In genomic region chr15:99481406-99481805, GRCh38 we compare ENCODE assay signal across 17 cellular contexts.
DNase-seq lines count a peak whose midpoint lies in the region; ATAC-seq and TF ChIP-seq lines count a peak whose summit lies in the region.
"Had no signal": no experiment of that assay in that cellular context is flagged by ENCODE, and none has a peak within 500 bp of the region (broad histone marks: within the 10 kb centered on the region; RNA-seq: fewer than 3 reads in every experiment).

No MANE protein-coding gene starts in this region.

- no peak for TF ChIP-seq CTCF in right atrium auricular region (IDR thresholded peaks at IDR 0.05)

- no peaks in the 10 kb centered on the region for H3K9me3 Mint-ChIP-seq in stimulated activated memory B cell treated with anti-CD40 and anti-IgM and Interleukin-4, amounts not matched to agents 10 μg/mL and 1 μg/mL and 100 μg/mL, for 72 hours
- H3K9me3 Mint-ChIP-seq: CD4-positive, alpha-beta T cell had no signal

- H3K36me3 ChIP-seq in right atrium auricular region (no peaks in the 10 kb centered on the region), mesendoderm (ENCODE audit: control insufficient read depth, insufficient read depth, low read length) (no peaks in the 10 kb centered on the region)
- H3K36me3 ChIP-seq: HAP-1 had no signal

- no peak overlapping the region for H3K9ac ChIP-seq in mesendoderm (ENCODE audit: low read length)

- H2AK5ac ChIP-seq in mesendoderm (ENCODE audit: low read length), result no peak overlapping the region

- no CpG with 5 or more reads among the region's 4 CpGs for WGBS in mesendoderm (ENCODE audit: extremely low coverage, insufficient coverage, low lambda C conversion rate)

- H3K27me3 ChIP-seq in right atrium auricular region (no peaks in the 10 kb centered on the region), mesendoderm (ENCODE audit: insufficient read depth, low read length, poor library complexity) (no peaks in the 10 kb centered on the region)

- H3K4me1 Mint-ChIP-seq in stimulated activated memory B cell treated with anti-CD40 and anti-IgM and Interleukin-4, amounts not matched to agents 10 μg/mL and 1 μg/mL and 100 μg/mL, for 72 hours, result peaks cover 47% of the 10 kb centered on the region

- H4K5ac ChIP-seq in mesendoderm (ENCODE audit: low read length), result no peak overlapping the region

- no peak overlapping the region for H2BK15ac ChIP-seq in mesendoderm (replicated peaks; ENCODE audit: low read depth)

- H3K36me3 Mint-ChIP-seq in stimulated activated memory B cell treated with anti-CD40 and anti-IgM and Interleukin-4, amounts not matched to agents 10 μg/mL and 1 μg/mL and 100 μg/mL, for 72 hours, result no peaks in the 10 kb centered on the region

- H2BK5ac ChIP-seq in mesendoderm (ENCODE audit: low read length), result no peak overlapping the region

- ATAC-seq in Right ventricle myocardium superior (ENCODE audit: poor library complexity) (no peak), GM21529 (IDR thresholded peaks at IDR 0.05; ENCODE audit: unreplicated experiment) (no peak), GM19463 (IDR thresholded peaks at IDR 0.05; ENCODE audit: unreplicated experiment) (no peak)
- ATAC-seq in stimulated activated memory B cell treated with anti-CD40 and anti-IgM and Interleukin-4, amounts not matched to agents 10 μg/mL and 1 μg/mL and 100 μg/mL, for 72 hours, result no peak
- ATAC-seq: HepG2 had no signal

- no peak overlapping the region for H3K4me2 ChIP-seq in mesendoderm (ENCODE audit: low read length)

- intact Hi-C loops in Right ventricle myocardium superior (cut with DNase I), result no loop called here

- no peaks in the 10 kb centered on the region for H3K79me2 ChIP-seq in mesendoderm (ENCODE audit: control insufficient read depth, insufficient read depth, low read length)

- peak overlapping the region; percentile 14 for H3K27ac Mint-ChIP-seq in stimulated activated memory B cell treated with anti-CD40 and anti-IgM and Interleukin-4, amounts not matched to agents 10 μg/mL and 1 μg/mL and 100 μg/mL, for 72 hours
- H3K27ac Mint-ChIP-seq: CD4-positive, alpha-beta T cell had no signal

- no peaks in the 10 kb centered on the region for H3K79me1 ChIP-seq in mesendoderm (ENCODE audit: low read length)

- H3K23ac ChIP-seq in mesendoderm (ENCODE audit: low read length), result peak overlapping the region; percentile 98

- no peak overlapping the region for H2BK120ac ChIP-seq in mesendoderm (ENCODE audit: low read depth, low read length)

- H3K4ac ChIP-seq in mesendoderm (ENCODE audit: low read depth, low read length), result no peak overlapping the region

- H3K4me3 ChIP-seq in right atrium auricular region (no peak overlapping the region), mesendoderm (ENCODE audit: low read length) (no peak overlapping the region)
- H3K4me3 ChIP-seq: HAP-1 had no signal

- no peak overlapping the region for H3K18ac ChIP-seq in mesendoderm (ENCODE audit: low read length)

- H3K9me3 ChIP-seq in right atrium auricular region, result no peaks in the 10 kb centered on the region
- H3K9me3 ChIP-seq: Caco-2, HAP-1 had no signal

- no peak overlapping the region for H3K4me3 Mint-ChIP-seq in stimulated activated memory B cell treated with anti-CD40 and anti-IgM and Interleukin-4, amounts not matched to agents 10 μg/mL and 1 μg/mL and 100 μg/mL, for 72 hours
- H3K4me3 Mint-ChIP-seq: B cell; CD4-positive, alpha-beta T cell had no signal

- H3K27me3 Mint-ChIP-seq in stimulated activated memory B cell treated with anti-CD40 and anti-IgM and Interleukin-4, amounts not matched to agents 10 μg/mL and 1 μg/mL and 100 μg/mL, for 72 hours, result no peaks in the 10 kb centered on the region
- H3K27me3 Mint-ChIP-seq: B cell; CD4-positive, alpha-beta T cell had no signal

- no peak overlapping the region for H4K8ac ChIP-seq in mesendoderm (ENCODE audit: low read depth, low read length)

- H3K4me1 ChIP-seq in right atrium auricular region (peaks cover 0 to 37% of the 10 kb centered on the region in 2 donors), mesendoderm (ENCODE audit: control insufficient read depth, low read depth, low read length) (peaks cover 10% of the 10 kb centered on the region)
- H3K4me1 ChIP-seq: Caco-2 had no signal

- DNase-seq in right atrium auricular region (ENCODE audit: low spot score), result peak; percentile 43
- no peak for DNase-seq in Right ventricle myocardium superior
- peak; percentile 44 for DNase-seq in astrocyte of the hippocampus (ENCODE audit: low read depth, low spot score)
- no peak for DNase-seq in mesendoderm
- DNase-seq in T-helper 1 cell, result no peak
- DNase-seq: Caco-2; CD4-positive, alpha-beta T cell; DMS153; DMS79 treated with DMSO at 0.1 percent for 48 hours; GF-D8 had no signal

- H3K56ac ChIP-seq in mesendoderm (ENCODE audit: low read length), result no peak overlapping the region

- no peak overlapping the region for H3K27ac ChIP-seq in right atrium auricular region
- no peak overlapping the region for H3K27ac ChIP-seq in mesendoderm (ENCODE audit: low read depth, low read length)
- H3K27ac ChIP-seq: C4-2B had no signal

Comparison
In these comparisons a context has a peak if more than half of its experiments do, and no peak if none do; other contexts are left out.
1. DNase-seq: peak in right atrium auricular region (single experiment) and astrocyte of the hippocampus (single experiment); none in Right ventricle myocardium superior (single experiment), mesendoderm (single experiment) and T-helper 1 cell (0 of 5).